ENCODE assay signal across 22 cellular contexts in the genomic region with DNA sequence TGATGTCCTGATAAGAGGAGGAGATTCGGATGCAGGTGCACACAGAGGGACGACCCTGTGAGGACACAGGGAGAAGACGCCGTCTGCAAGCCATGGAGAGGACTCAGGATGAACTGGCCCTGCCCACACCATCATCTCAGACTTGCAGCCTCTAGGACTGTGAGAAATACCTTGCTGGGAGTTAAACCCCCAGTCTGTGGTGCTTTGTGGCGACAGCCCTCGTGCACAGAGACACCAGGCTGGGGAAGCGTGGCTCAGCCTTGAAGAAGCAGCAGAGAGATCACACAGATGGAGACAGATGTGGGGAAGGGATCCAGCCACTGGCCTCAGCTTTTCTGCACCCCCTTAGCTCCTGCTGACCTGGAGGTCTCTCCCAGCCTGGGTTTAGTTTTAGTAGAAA.
"Had no signal": no experiment of that assay in that cellular context is flagged by ENCODE, and none has a peak within 500 bp of the region (broad histone marks: within the 10 kb centered on the region; RNA-seq: fewer than 3 reads in every experiment).

No MANE protein-coding gene starts in this region.

- H3K4me3 Mint-ChIP-seq: endodermal cell; memory B cell; stimulated activated memory B cell treated with anti-CD40 and anti-IgM and Interleukin-4, amounts not matched to agents 10 μg/mL and 1 μg/mL and 100 μg/mL, for 72 hours; stimulated activated naive CD8-positive, alpha-beta T cell treated with anti-CD3 and anti-CD28 coated beads, Interleukin-15, amount 100 ng/mL, for 72 hours had no signal

- H3K9me3 Mint-ChIP-seq: endodermal cell; memory B cell; natural killer cell treated with Interleukin-12 subunit alpha and Interleukin-12 subunit beta and Interleukin-15 and Interleukin-18, amount 100 ng/mL, for 72 hours; stimulated activated memory B cell treated with anti-CD40 and anti-IgM and Interleukin-4, amounts not matched to agents 10 μg/mL and 1 μg/mL and 100 μg/mL, for 72 hours; stimulated activated naive CD8-positive, alpha-beta T cell treated with anti-CD3 and anti-CD28 coated beads, Interleukin-15, amount 100 ng/mL, for 72 hours had no signal

- H3K4me1 ChIP-seq: foreskin keratinocyte had no signal

- H3K27me3 ChIP-seq: testis, tibial nerve had no signal

- H3K36me3 Mint-ChIP-seq: memory B cell; natural killer cell treated with Interleukin-12 subunit alpha and Interleukin-12 subunit beta and Interleukin-15 and Interleukin-18, amount 100 ng/mL, for 72 hours; stimulated activated memory B cell treated with anti-CD40 and anti-IgM and Interleukin-4, amounts not matched to agents 10 μg/mL and 1 μg/mL and 100 μg/mL, for 72 hours had no signal

- H3K9me3 ChIP-seq: left ventricle myocardium inferior, lower lobe of right lung, neutrophil, spleen, testis, tibial nerve had no signal

- H2AFZ ChIP-seq: hepatocyte had no signal

- DNase-seq: endodermal cell; erythroblast; foreskin keratinocyte; kidney; left cardiac atrium; left ventricle myocardium inferior; lower lobe of right lung; midbrain; spleen; stimulated activated CD4-positive, alpha-beta T cell treated with anti-CD3 and anti-CD28 coated beads, Interleukin-15, amount 100 ng/mL, for 24 hours; stimulated activated CD4-positive, alpha-beta T cell treated with anti-CD3 and anti-CD28 coated beads, Interleukin-1b, Interleukin-23, amount 100 ng/mL, for 48 hours; stimulated activated CD4-positive, alpha-beta T cell treated with anti-CD3 and anti-CD28 coated beads, Interleukin-4, amount 100 ng/mL, for 24 hours; stimulated activated naive CD8-positive, alpha-beta T cell treated with anti-CD3 and anti-CD28 coated beads, Interleukin-15, amount 100 ng/mL, for 72 hours; testis had no signal

- H3K27ac ChIP-seq: foreskin keratinocyte, hepatocyte, left ventricle myocardium inferior, lower lobe of right lung, neutrophil, spleen, testis, tibial nerve had no signal

- H3K79me2 ChIP-seq: hepatocyte had no signal

- H3K4me3 ChIP-seq: hepatocyte, left ventricle myocardium inferior, lower lobe of right lung, spleen, testis, tibial nerve had no signal

- ATAC-seq: foreskin keratinocyte; left cardiac atrium; lower lobe of right lung; natural killer cell treated with Interleukin-12 subunit alpha and Interleukin-12 subunit beta and Interleukin-15 and Interleukin-18, amount 100 ng/mL, for 72 hours; sciatic nerve; stimulated activated naive CD8-positive, alpha-beta T cell treated with anti-CD3 and anti-CD28 coated beads, Interleukin-15, amount 100 ng/mL, for 72 hours had no signal

- H3K36me3 ChIP-seq: left ventricle myocardium inferior, lower lobe of right lung, neutrophil, spleen, tibial nerve had no signal

- FAIRE-seq: endothelial cell of umbilical vein, kidney had no signal

- H3K27ac Mint-ChIP-seq: endodermal cell; memory B cell; stimulated activated memory B cell treated with anti-CD40 and anti-IgM and Interleukin-4, amounts not matched to agents 10 μg/mL and 1 μg/mL and 100 μg/mL, for 72 hours; stimulated activated naive CD8-positive, alpha-beta T cell treated with anti-CD3 and anti-CD28 coated beads, Interleukin-15, amount 100 ng/mL, for 72 hours had no signal

- H3K4me2 ChIP-seq: hepatocyte had no signal
